In genomic region chr1:113903496-113904291, GRCh38 we compare ENCODE assay signal across 8 cellular contexts. TPM values are rescaled to one million over a fixed set of nuclear protein-coding genes. Genes with fewer than 3 reads are reported as not detected.
DNase-seq lines count a peak whose midpoint lies in the region; ATAC-seq and TF ChIP-seq lines count a peak whose summit lies in the region.

No MANE protein-coding gene starts in this region.

- no peaks in the 10 kb centered on the region for H3K9me3 Mint-ChIP-seq in activated B cell treated with CpG ODN at 0.5 μM for 24 hours

- H3K27ac Mint-ChIP-seq in activated B cell treated with CpG ODN at 0.5 μM for 24 hours = peak overlapping the region; percentile 95

- peak overlapping the region in 9 of 10 donors; percentile 86 to 95 (median 92) for H3K27ac ChIP-seq in heart right ventricle

- peaks cover 55% of the 10 kb centered on the region for H3K4me1 Mint-ChIP-seq in activated B cell treated with CpG ODN at 0.5 μM for 24 hours

- DNase-seq in heart right ventricle (no peak), Right ventricle myocardium superior (no peak), activated B cell treated with CpG ODN at 0.5 μM for 24 hours (no peak), fibroblast of villous mesenchyme (ENCODE audit: low read depth) (no peak), skeletal muscle cell (ENCODE audit: low read depth) (no peak), HuH-7.5 (ENCODE audit: low spot score) (no peak)

- ATAC-seq in heart right ventricle = no peak
- no peak for ATAC-seq in Right ventricle myocardium superior (ENCODE audit: poor library complexity)
- no peak for ATAC-seq in activated B cell treated with CpG ODN at 0.5 μM for 24 hours (ENCODE audit: low read depth)
- ATAC-seq in HG03439 (IDR thresholded peaks at IDR 0.05; ENCODE audit: unreplicated experiment) = no peak
- no peak for ATAC-seq in HG03095 (IDR thresholded peaks at IDR 0.05; ENCODE audit: unreplicated experiment)

- H3K27me3 ChIP-seq in heart right ventricle = no peaks in the 10 kb centered on the region

- CTCF ChIA-PET in activated B cell treated with CpG ODN at 0.5 μM for 24 hours (lab: Charles Lee) = interaction anchor here (0.7 to 3.8 kb wide), 9 partner anchors 26 to 1185 kb away, joined by 3 to 43 read pairs (median 4); partner anchors contain the start of gene HIPK1

- no peaks in the 10 kb centered on the region for H3K27me3 Mint-ChIP-seq in activated B cell treated with CpG ODN at 0.5 μM for 24 hours

- intact Hi-C loops in heart right ventricle (cut with DNase I) = loop anchor here in 6 of 10 donors (2.0 to 10.0 kb wide), 6 partner anchors 25 to 149 kb away; partner anchors contain the start of genes PHTF1 (in 3 of the 6), RSBN1 (in 2 of the 6) and HIPK1 (in 1 of the 6)
- intact Hi-C loops in Right ventricle myocardium superior (cut with DNase I) = loop anchor here (10.0 kb wide), 1 partner anchor 69 kb away; no protein-coding TSS in a partner anchor
- intact Hi-C loops in activated B cell treated with CpG ODN at 0.5 μM for 24 hours (cut with micrococcal nuclease) = loop anchor here (1.0 to 10.0 kb wide), 3 partner anchors 32 to 1509 kb away; partner anchors contain the start of genes CTTNBP2NL and PTPN22

- TF ChIP-seq CTCF in heart right ventricle (IDR thresholded peaks at IDR 0.05) (no peak), activated B cell treated with CpG ODN at 0.5 μM for 24 hours (IDR thresholded peaks at IDR 0.05) (no peak), fibroblast of villous mesenchyme (IDR thresholded peaks at IDR 0.05; ENCODE audit: insufficient read depth, low read depth, low read length) (no peak)

- H3K4me3 Mint-ChIP-seq in activated B cell treated with CpG ODN at 0.5 μM for 24 hours = peak overlapping the region; percentile 94

- H3K4me3 ChIP-seq in heart right ventricle (peak overlapping the region; percentile 58 to 84 (median 75)), fibroblast of villous mesenchyme (ENCODE audit: low read depth, low read length) (peak overlapping the region; percentile 68), skeletal muscle cell (ENCODE audit: low read depth, low read length) (peak overlapping the region; percentile 98)

- H3K4me1 ChIP-seq in heart right ventricle = peaks cover 0 to 52% (median 27%) of the 10 kb centered on the region in 9 donors

- peaks cover 0 to 59% (median 13%) of the 10 kb centered on the region in 9 donors for H3K36me3 ChIP-seq in heart right ventricle

- H3K9me3 ChIP-seq in heart right ventricle = no peaks in the 10 kb centered on the region

- H3K36me3 Mint-ChIP-seq in activated B cell treated with CpG ODN at 0.5 μM for 24 hours (ENCODE audit: low read depth) = peaks cover 69% of the 10 kb centered on the region

- WGBS in heart right ventricle, 2 donors = 12 to 15% methylated on average over 7 of the region's 7 CpGs

- POLR2A ChIA-PET in activated B cell treated with CpG ODN at 0.5 μM for 24 hours (lab: Charles Lee) = interaction anchor here (0.7 to 5.2 kb wide), 11 partner anchors 26 to 144 kb away, joined by 3 to 127 read pairs (median 9); partner anchors contain the start of genes HIPK1, PHTF1 and RSBN1

RNA-seq across cellular contexts. Expression of gene AP4B1, which starts 0.9 kb away (rescaled TPM):
- 10 to 100 TPM in 8 of 10 donors, 1 to 10 TPM in 2; 9.1 to 13.9 (median 11.5) TPM for total RNA-seq in heart right ventricle
- polyA plus RNA-seq in heart right ventricle = 10 to 100 TPM in 1 of 2 donors, 1 to 10 TPM in 1; 7.5 to 15.4 TPM
- total RNA-seq in Right ventricle myocardium superior = 11.4 TPM
- total RNA-seq in activated B cell treated with CpG ODN at 0.5 μM for 24 hours = 48.5 and 69.9 TPM in 2 replicates
- 12.9 and 19.4 TPM in 2 replicates for total RNA-seq in fibroblast of villous mesenchyme

RNA-seq across cellular contexts. Expression of gene DCLRE1B, which starts 1.4 kb away (rescaled TPM):
- total RNA-seq in heart right ventricle (1 to 10 TPM in 9 of 10 donors, under 1 TPM in 1; 0.78 to 4.2 (median 2.1) TPM), Right ventricle myocardium superior (2.2 TPM), activated B cell treated with CpG ODN at 0.5 μM for 24 hours (5.4 and 6.0 TPM in 2 replicates), fibroblast of villous mesenchyme (4.2 and 4.7 TPM in 2 replicates)
- 1 to 10 TPM in 1 of 2 donors, under 1 TPM in 1; 0.59 to 1.8 TPM for polyA plus RNA-seq in heart right ventricle

RNA-seq across cellular contexts. Expression of gene BCL2L15, which starts 16.3 kb away (rescaled TPM):
- total RNA-seq in heart right ventricle (under 1 TPM in 7 of 10 donors, not detected in 3; 0.05 to 0.28 (median 0.09) TPM), Right ventricle myocardium superior (not detected), activated B cell treated with CpG ODN at 0.5 μM for 24 hours (0.83 and 3.7 TPM in 2 replicates), fibroblast of villous mesenchyme (under 0.01 and 0.32 TPM in 2 replicates)
- polyA plus RNA-seq in heart right ventricle = under 1 TPM; 0.07 to 0.15 TPM

RNA-seq across cellular contexts. Expression of gene HIPK1, which starts 25.4 kb away (rescaled TPM):
- 10 to 100 TPM; 42.6 to 91.0 (median 62.2) TPM for total RNA-seq in heart right ventricle
- 10 to 100 TPM in 1 of 2 donors, 1 to 10 TPM in 1; 7.8 to 10.7 TPM for polyA plus RNA-seq in heart right ventricle
- 52.4 TPM for total RNA-seq in Right ventricle myocardium superior
- total RNA-seq in activated B cell treated with CpG ODN at 0.5 μM for 24 hours = 38.0 and 39.0 TPM in 2 replicates
- 17.4 and 32.4 TPM in 2 replicates for total RNA-seq in fibroblast of villous mesenchyme

RNA-seq across cellular contexts. Expression of gene PTPN22, which starts 32.2 kb away (rescaled TPM):
- 1 to 10 TPM in 1 of 10 donors, under 1 TPM in 9; 0.13 to 3.3 (median 0.56) TPM for total RNA-seq in heart right ventricle
- under 1 TPM; 0.20 to 0.44 TPM for polyA plus RNA-seq in heart right ventricle
- 0.35 TPM for total RNA-seq in Right ventricle myocardium superior
- 25.5 and 26.1 TPM in 2 replicates for total RNA-seq in activated B cell treated with CpG ODN at 0.5 μM for 24 hours
- 0.32 and 0.86 TPM in 2 replicates for total RNA-seq in fibroblast of villous mesenchyme
